8 cellular contexts compared by ENCODE assay signal in the genomic region with DNA sequence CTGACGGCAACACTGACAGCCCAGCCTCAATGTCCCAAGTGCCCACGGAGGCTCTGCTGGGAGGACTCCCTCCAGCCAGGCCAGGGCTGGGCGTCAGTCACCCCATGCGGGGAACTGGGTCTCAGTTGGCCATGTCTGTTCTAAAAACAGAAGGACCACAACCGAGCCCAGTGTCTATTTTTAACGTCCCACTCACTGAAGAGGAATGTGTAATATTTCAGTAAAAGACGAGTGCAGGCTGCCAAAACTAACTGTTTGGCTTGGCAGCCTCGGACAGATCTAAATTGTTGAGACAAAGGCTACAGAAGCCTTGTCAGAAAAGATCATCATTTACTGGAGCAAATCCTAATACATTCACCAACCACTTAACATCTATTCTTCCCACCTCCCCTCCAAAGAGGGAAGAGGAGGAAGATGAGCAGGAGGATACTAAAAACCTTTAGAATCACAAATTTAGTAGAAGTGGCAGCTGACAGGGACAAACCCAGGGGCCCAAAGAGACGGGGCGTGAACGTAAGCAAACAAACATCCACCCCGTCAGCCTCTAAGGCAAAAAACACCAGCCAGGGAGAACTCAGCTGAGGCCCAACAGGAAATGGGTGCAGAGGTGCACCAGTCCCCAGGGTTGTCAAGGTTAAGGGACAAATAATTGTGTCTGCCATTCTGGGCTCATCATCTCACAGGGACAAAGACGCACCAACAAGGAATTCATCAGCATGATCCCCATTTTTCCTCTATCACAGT. TPM values are rescaled to one million over a fixed set of nuclear protein-coding genes. Genes with fewer than 3 reads are reported as not detected.
A peak's percentile ranks its signal among the peaks of the same experiment; 100 is the strongest.
DNase-seq lines count a peak whose midpoint lies in the region; ATAC-seq, FAIRE-seq and TF ChIP-seq lines count a peak whose summit lies in the region.

No MANE protein-coding gene starts in this region.

- intact Hi-C loops in pancreas (cut with DNase I), result no loop called here
- intact Hi-C loops in activated CD4-positive, alpha-beta memory T cell treated with anti-CD3 and anti-CD28 coated beads for 36 hours (cut with micrococcal nuclease), result no loop called here

- ATAC-seq in pancreas (peak; percentile 68 to 88 (median 82)), HG03108 (IDR thresholded peaks at IDR 0.05; ENCODE audit: unreplicated experiment) (no peak), HG03354 (IDR thresholded peaks at IDR 0.05; ENCODE audit: poor library complexity, severe bottlenecking, unreplicated experiment) (no peak)

- POLR2A ChIA-PET in activated CD4-positive, alpha-beta memory T cell treated with anti-CD3 and anti-CD28 coated beads for 36 hours (lab: Charles Lee), result no interaction called here

- H3K27me3 Mint-ChIP-seq in activated CD4-positive, alpha-beta memory T cell treated with anti-CD3 and anti-CD28 coated beads for 36 hours, result no peaks in the 10 kb centered on the region

- no peaks in the 10 kb centered on the region for H3K4me1 Mint-ChIP-seq in activated CD4-positive, alpha-beta memory T cell treated with anti-CD3 and anti-CD28 coated beads for 36 hours (ENCODE audit: low read depth)

- DNase-seq in AG09319 (ENCODE audit: extremely low read depth, low read depth) (peak; percentile 77), Peyer's patch (no peak), fibroblast of mammary gland (ENCODE audit: low read depth) (peak; percentile 95), pancreas (peak in 2 of 6 donors; percentile 35 to 42), iPS-NIHi11 (ENCODE audit: low spot score) (no peak)
- DNase-seq in activated CD4-positive, alpha-beta memory T cell treated with anti-CD3 and anti-CD28 coated beads for 36 hours, result no peak

- H3K36me3 ChIP-seq in Peyer's patch, result peaks cover 0 to 4% (median 0%) of the 10 kb centered on the region in 3 donors
- peaks cover 0 to 8% (median 0%) of the 10 kb centered on the region in 3 donors for H3K36me3 ChIP-seq in pancreas

- CTCF ChIA-PET in activated CD4-positive, alpha-beta memory T cell treated with anti-CD3 and anti-CD28 coated beads for 36 hours (lab: Charles Lee), result no interaction called here

- peak overlapping the region in 3 of 4 donors; percentile 25 to 61 (median 36) for H3K27ac ChIP-seq in Peyer's patch
- peak overlapping the region; percentile 35 to 75 (median 66) for H3K27ac ChIP-seq in pancreas

- peaks cover 7% of the 10 kb centered on the region for H3K36me3 Mint-ChIP-seq in activated CD4-positive, alpha-beta memory T cell treated with anti-CD3 and anti-CD28 coated beads for 36 hours

- WGBS in pancreas, 2 donors, result 36 to 47% methylated on average over 13 of the region's 13 CpGs

- no peak overlapping the region for H3K4me3 ChIP-seq in Peyer's patch
- no peak overlapping the region for H3K4me3 ChIP-seq in fibroblast of mammary gland (ENCODE audit: control insufficient read depth, low read depth, low read length)
- H3K4me3 ChIP-seq in pancreas, result no peak overlapping the region

- H3K9me3 ChIP-seq in Peyer's patch (no peaks in the 10 kb centered on the region), pancreas (no peaks in the 10 kb centered on the region)

- no peak overlapping the region for H3K27ac Mint-ChIP-seq in activated CD4-positive, alpha-beta memory T cell treated with anti-CD3 and anti-CD28 coated beads for 36 hours

- H3K4me3 Mint-ChIP-seq in activated CD4-positive, alpha-beta memory T cell treated with anti-CD3 and anti-CD28 coated beads for 36 hours, result no peak overlapping the region

- no peak for TF ChIP-seq POLR2A in Peyer's patch (IDR thresholded peaks at IDR 0.05)

- no peaks in the 10 kb centered on the region for H3K27me3 ChIP-seq in Peyer's patch
- no peaks in the 10 kb centered on the region for H3K27me3 ChIP-seq in pancreas

- peaks cover 5% of the 10 kb centered on the region for H3K9me3 Mint-ChIP-seq in activated CD4-positive, alpha-beta memory T cell treated with anti-CD3 and anti-CD28 coated beads for 36 hours

- H3K4me1 ChIP-seq in Peyer's patch (peaks cover 0 to 14% (median 0%) of the 10 kb centered on the region in 4 donors), pancreas (peaks cover 10 to 13% (median 10%) of the 10 kb centered on the region in 3 donors)

- FAIRE-seq in pancreas (lab: Jason Lieb, UNC), result no peak

- TF ChIP-seq CTCF in AG09319 (IDR thresholded peaks at IDR 0.05; ENCODE audit: low read depth, low read length), result no peak
- no peak for TF ChIP-seq CTCF in Peyer's patch (IDR thresholded peaks at IDR 0.05)
- TF ChIP-seq CTCF in fibroblast of mammary gland (conservative IDR thresholded peaks at IDR 0.05; ENCODE audit: control insufficient read depth, insufficient read depth, low read depth, low read length), result no peak
- TF ChIP-seq CTCF in pancreas (IDR thresholded peaks at IDR 0.05), result no peak

RNA-seq across cellular contexts. Expression of gene C1orf198, which starts 18.7 kb away (rescaled TPM):
- total RNA-seq in Peyer's patch (10 to 100 TPM; 10.3 to 14.0 (median 11.4) TPM), pancreas (10 to 100 TPM; 17.7 to 35.3 (median 22.2) TPM)
- 10 to 100 TPM; 16.5 to 19.4 TPM for polyA plus RNA-seq in pancreas
- total RNA-seq in activated CD4-positive, alpha-beta memory T cell treated with anti-CD3 and anti-CD28 coated beads for 36 hours, result 1 to 10 TPM; 6.4 to 7.2 TPM

Comparison
In these comparisons a context has a peak if more than half of its experiments do, and no peak if none do; other contexts are left out.
1. DNase-seq: peak in AG09319 (single experiment) and fibroblast of mammary gland (single experiment); none in Peyer's patch (0 of 3), iPS-NIHi11 (single experiment) and activated CD4-positive, alpha-beta memory T cell treated with anti-CD3 and anti-CD28 coated beads for 36 hours (single experiment).
2. ATAC-seq: peak in pancreas (4 of 4); none in HG03108 (single experiment) and HG03354 (single experiment).